In genomic region chr2:172972005-172972619, GRCh38 we compare ENCODE assay signal across 9 cellular contexts.
A peak's percentile ranks its signal among the peaks of the same experiment; 100 is the strongest.
DNase-seq lines count a peak whose midpoint lies in the region; ATAC-seq and TF ChIP-seq lines count a peak whose summit lies in the region.
"Had no signal": no experiment of that assay in that cellular context is flagged by ENCODE, and none has a peak within 500 bp of the region (broad histone marks: within the 10 kb centered on the region; RNA-seq: fewer than 3 reads in every experiment).

No MANE protein-coding gene starts in this region.

- no peaks in the 10 kb centered on the region for H3K9me3 Mint-ChIP-seq in CD14-positive monocyte
- H3K9me3 Mint-ChIP-seq: IgD-negative memory B cell had no signal

- H3K36me3 Mint-ChIP-seq in CD14-positive monocyte, result no peaks in the 10 kb centered on the region
- H3K36me3 Mint-ChIP-seq: IgD-negative memory B cell had no signal

- intact Hi-C loops in CD14-positive monocyte (cut with micrococcal nuclease), result no loop called here
- intact Hi-C loops in left cardiac atrium (cut with DNase I), result loop anchor here in 1 of 2 donors (10.0 kb wide), 1 partner anchor 53 kb away; no protein-coding TSS in a partner anchor

- no peak overlapping the region for H3K4me3 Mint-ChIP-seq in CD14-positive monocyte
- H3K4me3 Mint-ChIP-seq: IgD-negative memory B cell had no signal

- H3K27ac Mint-ChIP-seq in CD14-positive monocyte, result no peak overlapping the region
- H3K27ac Mint-ChIP-seq: IgD-negative memory B cell had no signal

- ATAC-seq in GM19463 (IDR thresholded peaks at IDR 0.05; ENCODE audit: unreplicated experiment) (peak; percentile 71), left cardiac atrium (no peak), HG02884 (IDR thresholded peaks at IDR 0.05; ENCODE audit: unreplicated experiment) (no peak), GM19397 (IDR thresholded peaks at IDR 0.05; ENCODE audit: unreplicated experiment) (no peak)

- H3K4me1 Mint-ChIP-seq in CD14-positive monocyte, result peaks cover 7% of the 10 kb centered on the region

- no peaks in the 10 kb centered on the region for H3K27me3 Mint-ChIP-seq in CD14-positive monocyte (ENCODE audit: low read depth in 3 of 3)

- peak; percentile 94 for TF ChIP-seq CTCF in CD14-positive monocyte (IDR thresholded peaks at IDR 0.05)

- DNase-seq in CD14-positive monocyte (ENCODE audit: low spot score) (no peak), NCI-H510A (lab: John Stamatoyannopoulos, UW) (peak; percentile 17), left cardiac atrium (peak; percentile 32)
- DNase-seq in activated T-cell treated with anti-CD3 and anti-CD28 coated beads, Interleukin-2, amount 50 U/mL, for 48 hours, result peak; percentile 63 to 72
- DNase-seq in stimulated activated CD4-positive, alpha-beta T cell treated with anti-CD3 and anti-CD28 coated beads, Interleukin-15, amount 100 ng/mL, for 48 hours (ENCODE audit: low read depth in 2 of 2), result peak; percentile 21 to 42
